Comparison of ENCODE assay signal across 37 cellular contexts in the genomic region with DNA sequence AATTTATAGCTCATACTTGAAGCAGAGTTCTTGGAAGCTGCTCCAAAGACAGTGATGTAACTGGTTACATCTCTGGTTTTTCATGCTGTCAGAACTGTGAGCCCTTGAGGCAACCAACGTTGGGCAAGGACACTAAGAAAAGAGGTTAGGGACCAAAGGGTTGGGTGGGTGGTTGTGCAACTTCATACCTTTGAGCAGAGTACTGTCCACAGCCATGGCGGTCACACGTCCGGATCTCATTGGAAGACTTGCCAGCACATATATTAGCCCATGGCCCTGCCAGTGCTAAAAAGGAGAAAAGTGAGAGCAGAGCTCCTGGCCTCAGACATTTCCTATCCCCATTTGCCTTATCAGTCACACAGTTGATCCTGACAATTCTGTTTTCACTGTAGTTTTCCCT. TPM values are rescaled to one million over a fixed set of nuclear protein-coding genes. Genes with fewer than 3 reads are reported as not detected.
"Had no signal": no experiment of that assay in that cellular context is flagged by ENCODE, and none has a peak within 500 bp of the region (broad histone marks: within the 10 kb centered on the region; RNA-seq: fewer than 3 reads in every experiment).

No MANE protein-coding gene starts in this region.

- ATAC-seq: activated CD4-positive, CD25-positive, alpha-beta regulatory T cell treated with anti-CD3 and anti-CD28 coated beads, Interleukin-2, amount 50 U/mL, for 24 hours; activated CD8-positive, alpha-beta memory T cell treated with anti-CD3 and anti-CD28 coated beads, Interleukin-2, amount 10 ng/mL, durations not matched to agents 7 days and 5 days; activated CD8-positive, alpha-beta T cell treated with anti-CD3 and anti-CD28 coated beads, Interleukin-2, amount 10 ng/mL, durations not matched to agents 7 days and 5 days; heart left ventricle; T-cell; T-helper 17 cell had no signal

- FAIRE-seq: astrocyte, frontal cortex had no signal

- H3K4me1 ChIP-seq: esophagus muscularis mucosa, heart left ventricle had no signal

- H3K9me3 ChIP-seq: esophagus muscularis mucosa, heart left ventricle had no signal

- H3K4me3 ChIP-seq: coronary artery, dorsolateral prefrontal cortex, esophagus muscularis mucosa, heart left ventricle had no signal

- H3K27ac ChIP-seq: brain microvascular endothelial cell, coronary artery, dorsolateral prefrontal cortex, esophagus muscularis mucosa, heart left ventricle, WERI-Rb-1 had no signal

- H3K36me3 ChIP-seq: brain microvascular endothelial cell, esophagus muscularis mucosa, heart left ventricle, WERI-Rb-1 had no signal

- H3K27me3 ChIP-seq: brain microvascular endothelial cell, esophagus muscularis mucosa had no signal

- DNase-seq: activated B cell treated with CpG ODN at 0.5 μM for 24 hours; activated CD4-positive, alpha-beta memory T cell treated with anti-CD3 and anti-CD28 coated beads for 36 hours; activated CD4-positive, alpha-beta T cell treated with anti-CD3 and anti-CD28 coated beads, Interleukin-2, amount 10 ng/mL, durations not matched to agents 24 days and 14 days; activated CD8-positive, alpha-beta memory T cell treated with anti-CD3 and anti-CD28 coated beads, Interleukin-2, amount 10 ng/mL, durations not matched to agents 7 days and 5 days; activated CD8-positive, alpha-beta memory T cell treated with anti-CD3 and anti-CD28 coated beads, Interleukin-2, amount 50 U/mL, for 4 hours; activated CD8-positive, alpha-beta T cell treated with anti-CD3 and anti-CD28 coated beads, Interleukin-2, amount 10 ng/mL, durations not matched to agents 7 days and 5 days; activated effector memory CD4-positive, alpha-beta T cell treated with anti-CD3 and anti-CD28 coated beads, Interleukin-2, amount 50 U/mL, for 16 hours; activated naive CD4-positive, alpha-beta T cell treated with anti-CD3 and anti-CD28 coated beads, Interleukin-2, amount 50 U/mL, for 16 hours; activated T-cell treated with anti-CD3 and anti-CD28 coated beads, Interleukin-2, amount 50 U/mL, for 1 hour; activated T-cell treated with anti-CD3 and anti-CD28 coated beads, Interleukin-2, amount 50 U/mL, for 48 hours; amniotic stem cell; anterior cingulate cortex; brain microvascular endothelial cell; dorsolateral prefrontal cortex; effector memory CD4-positive, alpha-beta T cell; endodermal cell; foreskin fibroblast; heart left ventricle; SW 1271; T-cell; T-helper 17 cell; T1000; WERI-Rb-1 had no signal

RNA-seq across cellular contexts. Expression of a gene that starts 2.1 kb away (rescaled TPM):
- total RNA-seq: activated B cell treated with CpG ODN at 0.5 μM for 24 hours; activated CD4-positive, alpha-beta memory T cell treated with anti-CD3 and anti-CD28 coated beads for 36 hours; activated CD4-positive, alpha-beta T cell treated with anti-CD3 and anti-CD28 coated beads, Interleukin-2, amount 10 ng/mL, durations not matched to agents 24 days and 14 days; activated CD8-positive, alpha-beta memory T cell treated with anti-CD3 and anti-CD28 coated beads for 36 hours; activated CD8-positive, alpha-beta memory T cell treated with anti-CD3 and anti-CD28 coated beads, Interleukin-2, amount 10 ng/mL, durations not matched to agents 7 days and 5 days; activated CD8-positive, alpha-beta T cell treated with anti-CD3 and anti-CD28 coated beads, Interleukin-2, amount 10 ng/mL, durations not matched to agents 7 days and 5 days; activated T-helper 1 cell treated with anti-CD3 and anti-CD28 coated beads, Interleukin-12 subunit alpha, Interleukin-12 subunit beta, Interleukin-2, Interleukin-4 antibody, amounts not matched to agents 30 ng/mL and 10 ng/mL and 1 ng/mL, durations not matched to agents 14 hours and 24 hours and 36 hours; activated T-helper 2 cell treated with anti-CD3 and anti-CD28 coated beads, Interferon-gamma antibody, Interleukin-2, Interleukin-4, amounts not matched to agents 10 μg/mL and 5 μg/mL and 100 μg/mL, durations not matched to agents 14 hours and 24 hours and 36 hours; astrocyte; bronchial epithelial cell; cardiac septum; cerebellum; dorsolateral prefrontal cortex; endodermal cell; epithelial cell of proximal tubule; esophagus muscularis mucosa; fibroblast of lung; frontal cortex; heart left ventricle; T-cell; T-helper 17 cell had no signal
- polyA plus RNA-seq: adipose tissue, fibroblast of lung, heart left ventricle had no signal

RNA-seq across cellular contexts. Expression of a gene that starts 57.0 kb away (rescaled TPM):
- total RNA-seq: activated B cell treated with CpG ODN at 0.5 μM for 24 hours; activated CD8-positive, alpha-beta memory T cell treated with anti-CD3 and anti-CD28 coated beads, Interleukin-2, amount 10 ng/mL, durations not matched to agents 7 days and 5 days; activated CD8-positive, alpha-beta T cell treated with anti-CD3 and anti-CD28 coated beads, Interleukin-2, amount 10 ng/mL, durations not matched to agents 7 days and 5 days; astrocyte; bronchial epithelial cell; cardiac septum; cerebellum; dorsolateral prefrontal cortex; endodermal cell; epithelial cell of proximal tubule; esophagus muscularis mucosa; fibroblast of lung; frontal cortex; heart left ventricle; T-cell; T-helper 17 cell had no signal
- polyA plus RNA-seq: adipose tissue, fibroblast of lung, heart left ventricle had no signal
